In the genomic region with DNA sequence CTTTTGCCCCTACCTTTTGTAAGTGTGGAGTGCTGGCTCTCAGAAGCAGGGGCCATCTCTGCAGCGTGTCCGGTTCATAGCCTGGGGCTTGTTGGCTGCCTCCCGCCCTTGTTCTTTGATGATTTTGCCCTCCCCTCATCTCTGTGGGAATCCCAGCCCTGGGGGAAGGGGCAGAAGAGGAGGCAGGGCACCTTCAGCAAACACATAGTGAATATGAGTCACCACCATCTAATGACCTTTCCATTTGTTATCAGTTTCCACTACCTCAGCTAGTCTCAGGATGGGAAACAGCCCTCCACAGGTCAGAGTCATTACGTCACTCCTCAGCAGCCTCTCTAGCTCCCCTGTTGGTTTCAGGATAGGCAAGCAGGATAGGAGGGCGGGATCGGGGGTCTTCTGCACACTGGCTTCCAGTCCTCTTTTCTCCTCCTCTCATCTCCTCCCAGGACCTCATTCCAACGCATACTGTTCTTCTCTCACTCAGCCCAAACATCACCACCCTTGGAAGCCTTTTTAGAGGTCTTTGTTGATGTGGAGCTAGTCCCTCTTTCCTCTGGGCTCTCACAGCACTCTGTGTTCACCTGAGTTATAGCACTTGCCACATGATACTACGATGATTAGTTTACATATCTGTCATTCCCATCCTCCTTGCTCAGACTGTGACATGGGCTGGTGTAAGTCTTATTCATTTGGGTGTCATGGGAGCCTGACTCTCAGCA, we compare ENCODE assay signal across 1 cellular context.
TF ChIP-seq lines count a peak whose summit lies in the region.

No MANE protein-coding gene starts in this region.

TF ChIP-seq in HepG2, 621 proteins besides CTCF, POLR2A, EP300 and RAD21 (continued from another document):
- no peak for TF ChIP-seq PRDM15 (CRISPR knock-in tag; IDR thresholded peaks at IDR 0.05)
